In the genomic region with DNA sequence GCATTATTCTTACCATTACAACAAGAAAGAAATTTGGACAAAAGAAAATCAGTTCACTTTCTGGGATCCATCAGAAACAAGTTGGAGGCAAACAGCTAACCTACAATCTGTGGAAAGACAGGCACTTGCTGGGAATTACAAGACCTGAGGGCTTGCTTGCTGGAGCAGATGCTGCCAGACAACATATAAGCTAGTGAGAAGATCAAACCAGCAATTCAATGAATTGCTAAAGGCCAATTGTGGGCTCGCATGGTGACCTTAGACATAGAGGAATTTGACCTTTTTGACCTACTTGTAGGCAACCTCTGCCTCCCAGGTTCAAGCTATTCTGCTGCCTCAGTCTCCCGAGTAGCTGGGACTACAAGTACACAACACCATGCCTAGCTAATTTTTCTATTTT, we compare ENCODE assay signal across 36 cellular contexts.
DNase-seq lines count a peak whose midpoint lies in the region; ATAC-seq, FAIRE-seq and TF ChIP-seq lines count a peak whose summit lies in the region.
"Had no signal": no experiment of that assay in that cellular context is flagged by ENCODE, and none has a peak within 500 bp of the region (broad histone marks: within the 10 kb centered on the region; RNA-seq: fewer than 3 reads in every experiment).

No MANE protein-coding gene starts in this region.

- H3K36me3 ChIP-seq in mesendoderm (ENCODE audit: control insufficient read depth, insufficient read depth, low read length): no peaks in the 10 kb centered on the region
- H3K36me3 ChIP-seq in neural progenitor cell: no peaks in the 10 kb centered on the region
- H3K36me3 ChIP-seq: BE2C; BLaER1; BLaER1 treated with 17β-estradiol and CSF1 and Interleukin-3, amounts not matched to agents 10 nM and 100 nM had no signal

- H3K27me3 Mint-ChIP-seq in neural progenitor cell (ENCODE audit: insufficient read depth, low read depth) (peaks cover 4% of the 10 kb centered on the region), glutamatergic neuron (ENCODE audit: unreplicated experiment) (no peaks in the 10 kb centered on the region)
- H3K27me3 Mint-ChIP-seq: B cell; CD4-positive, alpha-beta memory T cell; CD4-positive, alpha-beta T cell; CD4-positive, CD25-positive, alpha-beta regulatory T cell; CD8-positive, alpha-beta memory T cell had no signal

- H3K27ac ChIP-seq in mesendoderm (ENCODE audit: low read depth, low read length): no peak overlapping the region
- H3K27ac ChIP-seq in neural progenitor cell: no peak overlapping the region
- H3K27ac ChIP-seq: 22Rv1; A549; BLaER1; BLaER1 treated with 17β-estradiol and CSF1 and Interleukin-3, amounts not matched to agents 10 nM and 100 nM; C4-2B had no signal

- no peak overlapping the region for H3K4me3 Mint-ChIP-seq in neural progenitor cell
- H3K4me3 Mint-ChIP-seq in glutamatergic neuron (ENCODE audit: unreplicated experiment): no peak overlapping the region
- H3K4me3 Mint-ChIP-seq: B cell; CD14-positive monocyte; CD4-positive, alpha-beta memory T cell; CD4-positive, alpha-beta T cell; CD4-positive, CD25-positive, alpha-beta regulatory T cell; CD8-positive, alpha-beta memory T cell; CD8-positive, alpha-beta T cell had no signal

- H3K9ac ChIP-seq in mesendoderm (ENCODE audit: low read length) (no peak overlapping the region), neural progenitor cell (no peak overlapping the region)
- H3K9ac ChIP-seq: BLaER1; BLaER1 treated with 17β-estradiol and CSF1 and Interleukin-3, amounts not matched to agents 10 nM and 100 nM had no signal

- H3K79me2 ChIP-seq in mesendoderm (ENCODE audit: control insufficient read depth, insufficient read depth, low read length): no peaks in the 10 kb centered on the region
- H3K79me2 ChIP-seq in neural progenitor cell (ENCODE audit: low read depth): no peaks in the 10 kb centered on the region

- H3K4me3 ChIP-seq in mesendoderm (ENCODE audit: low read length) (no peak overlapping the region), neural progenitor cell (no peak overlapping the region)
- H3K4me3 ChIP-seq: A549; BLaER1; BLaER1 treated with 17β-estradiol and CSF1 and Interleukin-3, amounts not matched to agents 10 nM and 100 nM had no signal

- no peaks in the 10 kb centered on the region for H3K9me3 ChIP-seq in neural progenitor cell (ENCODE audit: low read depth)
- H3K9me3 ChIP-seq: BE2C; BLaER1; BLaER1 treated with 17β-estradiol and CSF1 and Interleukin-3, amounts not matched to agents 10 nM and 100 nM; Caco-2 had no signal

- no peak overlapping the region for H3K23ac ChIP-seq in mesendoderm (ENCODE audit: low read length)

- no peak overlapping the region for H4K5ac ChIP-seq in mesendoderm (ENCODE audit: low read length)

- H2BK5ac ChIP-seq in mesendoderm (ENCODE audit: low read length): no peak overlapping the region

- no peak overlapping the region for H2AFZ ChIP-seq in neural progenitor cell (replicated peaks)

- H3K4me1 ChIP-seq in mesendoderm (ENCODE audit: control insufficient read depth, low read depth, low read length) (no peaks in the 10 kb centered on the region), neural progenitor cell (no peaks in the 10 kb centered on the region)
- H3K4me1 ChIP-seq: A549; BE2C; BLaER1; BLaER1 treated with 17β-estradiol and CSF1 and Interleukin-3, amounts not matched to agents 10 nM and 100 nM; Caco-2 had no signal

- H4K20me1 ChIP-seq in neural progenitor cell (ENCODE audit: low read depth): no peaks in the 10 kb centered on the region
- H4K20me1 ChIP-seq: BLaER1; BLaER1 treated with 17β-estradiol and CSF1 and Interleukin-3, amounts not matched to agents 10 nM and 100 nM had no signal

- ATAC-seq in HG03378 (IDR thresholded peaks at IDR 0.05; ENCODE audit: unreplicated experiment): no peak
- ATAC-seq: A549; CD8-positive, alpha-beta T cell had no signal

- peaks cover 3% of the 10 kb centered on the region for H3K9me3 Mint-ChIP-seq in neural progenitor cell
- H3K9me3 Mint-ChIP-seq in glutamatergic neuron (ENCODE audit: unreplicated experiment): no peaks in the 10 kb centered on the region
- H3K9me3 Mint-ChIP-seq: CD4-positive, alpha-beta T cell had no signal

- H3K27ac Mint-ChIP-seq in neural progenitor cell (no peak overlapping the region), glutamatergic neuron (ENCODE audit: unreplicated experiment) (no peak overlapping the region)
- H3K27ac Mint-ChIP-seq: B cell; CD14-positive monocyte; CD4-positive, alpha-beta memory T cell; CD4-positive, alpha-beta T cell; CD4-positive, CD25-positive, alpha-beta regulatory T cell; CD8-positive, alpha-beta memory T cell; CD8-positive, alpha-beta T cell had no signal

- H3K4me1 Mint-ChIP-seq in neural progenitor cell (peaks cover 4% of the 10 kb centered on the region), glutamatergic neuron (ENCODE audit: low read depth, unreplicated experiment) (no peaks in the 10 kb centered on the region)
- H3K4me1 Mint-ChIP-seq: B cell; CD14-positive monocyte; CD4-positive, alpha-beta memory T cell; CD4-positive, CD25-positive, alpha-beta regulatory T cell; CD8-positive, alpha-beta memory T cell had no signal

- H3K18ac ChIP-seq in mesendoderm (ENCODE audit: low read length): no peak overlapping the region

- no peak overlapping the region for H3K4ac ChIP-seq in mesendoderm (ENCODE audit: low read depth, low read length)

- FAIRE-seq in urothelium cell line (lab: Jason Lieb, UNC): no peak
- FAIRE-seq: A549, D721Med had no signal

- no peak overlapping the region for H2AK5ac ChIP-seq in mesendoderm (ENCODE audit: low read length)

- DNase-seq in ELF-1 (ENCODE audit: low read depth, low spot score) (peak; percentile 71), islet precursor cell (peak; percentile 67), mesendoderm (peak; percentile 3), neural progenitor cell (ENCODE audit: low spot score) (peak; percentile 4), glutamatergic neuron (no peak), urothelium cell line (ENCODE audit: low spot score) (no peak), NCI-H2107 treated with DMSO at 0.1 percent for 48 hours (lab: John Stamatoyannopoulos, UW; ENCODE audit: unreplicated experiment) (no peak)
- DNase-seq: 8988T; ACHN; AML-193; BE2C; C1 segment of cervical spinal cord; Caco-2; Calu3; CD4-positive, alpha-beta memory T cell; CD4-positive, alpha-beta T cell; CD4-positive, CD25-positive, alpha-beta regulatory T cell; CD8-positive, alpha-beta memory T cell; CD8-positive, alpha-beta T cell; COR-L47; DMS 273 treated with DMSO at 0.1 percent for 48 hours; DMS153; DMS53; DMS79; DMS79 treated with DMSO at 0.1 percent for 48 hours; DND-41; EL had no signal

- no peaks in the 10 kb centered on the region for H3K79me1 ChIP-seq in mesendoderm (ENCODE audit: low read length)

- H3K4me2 ChIP-seq in mesendoderm (ENCODE audit: low read length): no peak overlapping the region
- H3K4me2 ChIP-seq in neural progenitor cell: no peak overlapping the region
- H3K4me2 ChIP-seq: A549; BLaER1; BLaER1 treated with 17β-estradiol and CSF1 and Interleukin-3, amounts not matched to agents 10 nM and 100 nM had no signal

- H3K36me3 Mint-ChIP-seq in neural progenitor cell (no peaks in the 10 kb centered on the region), glutamatergic neuron (ENCODE audit: unreplicated experiment) (no peaks in the 10 kb centered on the region)
- H3K36me3 Mint-ChIP-seq: CD14-positive monocyte; CD4-positive, alpha-beta memory T cell; CD4-positive, CD25-positive, alpha-beta regulatory T cell; CD8-positive, alpha-beta memory T cell; CD8-positive, alpha-beta T cell had no signal

- H4K8ac ChIP-seq in mesendoderm (ENCODE audit: low read depth, low read length): no peak overlapping the region

- no peaks in the 10 kb centered on the region for H3F3A ChIP-seq in neural progenitor cell (ENCODE audit: low read depth)

- no peak overlapping the region for H2BK15ac ChIP-seq in mesendoderm (replicated peaks; ENCODE audit: low read depth)

- H2BK120ac ChIP-seq in mesendoderm (ENCODE audit: low read depth, low read length): no peak overlapping the region

- WGBS in mesendoderm (ENCODE audit: extremely low coverage, insufficient coverage, low lambda C conversion rate): no CpG with 5 or more reads among the region's 2 CpGs

- TF ChIP-seq CTCF in neural progenitor cell (IDR thresholded peaks at IDR 0.05) (no peak), glutamatergic neuron (IDR thresholded peaks at IDR 0.05; ENCODE audit: partially characterized antibody, unreplicated experiment) (no peak)

- H3K27me3 ChIP-seq in mesendoderm (ENCODE audit: insufficient read depth, low read length, poor library complexity) (no peaks in the 10 kb centered on the region), neural progenitor cell (no peaks in the 10 kb centered on the region)
- H3K27me3 ChIP-seq: BE2C; BLaER1; BLaER1 treated with 17β-estradiol and CSF1 and Interleukin-3, amounts not matched to agents 10 nM and 100 nM had no signal

- H3K56ac ChIP-seq in mesendoderm (ENCODE audit: low read length): no peak overlapping the region

Comparison
In these comparisons a context has a peak if more than half of its experiments do, and no peak if none do; other contexts are left out.
1. DNase-seq: peak in ELF-1 (single experiment), islet precursor cell (single experiment), mesendoderm (single experiment) and neural progenitor cell (single experiment); none in glutamatergic neuron (single experiment), urothelium cell line (single experiment) and NCI-H2107 treated with DMSO at 0.1 percent for 48 hours (single experiment).